In the genomic region with DNA sequence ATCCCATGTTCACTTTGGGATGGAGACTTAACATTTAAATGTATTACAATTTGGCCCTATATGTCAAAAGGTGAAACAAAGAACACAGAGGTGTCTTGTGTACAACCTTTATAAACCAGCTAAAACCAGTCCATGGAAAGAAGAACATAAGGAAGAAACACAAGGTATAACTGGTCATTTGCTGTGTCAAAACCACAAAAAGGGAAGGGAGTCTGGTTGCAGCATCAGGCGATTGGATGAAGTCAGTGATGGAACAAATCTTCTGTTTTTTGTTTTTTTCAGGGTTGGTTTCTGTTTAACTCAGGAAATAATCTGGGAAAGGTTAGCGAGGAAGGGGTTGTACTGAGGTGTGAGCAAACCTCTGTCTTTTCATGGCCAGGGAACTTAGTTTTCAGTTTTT, we compare ENCODE assay signal across 33 cellular contexts.
"Had no signal": no experiment of that assay in that cellular context is flagged by ENCODE, and none has a peak within 500 bp of the region (broad histone marks: within the 10 kb centered on the region; RNA-seq: fewer than 3 reads in every experiment).

No MANE protein-coding gene starts in this region.

- H3K4me3 ChIP-seq: ascending aorta, body of pancreas, PC-9 had no signal

- H3K4me1 Mint-ChIP-seq: activated CD4-positive, alpha-beta T cell treated with anti-CD3 and anti-CD28 coated beads, Interleukin-2, amount 10 ng/mL, durations not matched to agents 24 days and 14 days; activated naive CD4-positive, alpha-beta T cell treated with anti-CD3 and anti-CD28 coated beads, Interleukin-2, amount 50 U/mL, for 24 hours; activated naive CD8-positive, alpha-beta T cell treated with anti-CD3 and anti-CD28 coated beads, Interleukin-2, amount 10 ng/mL, durations not matched to agents 7 days and 5 days had no signal

- H3K4me1 ChIP-seq: ascending aorta, body of pancreas had no signal

- H3K4me3 Mint-ChIP-seq: activated CD4-positive, alpha-beta T cell treated with anti-CD3 and anti-CD28 coated beads, Interleukin-2, amount 10 ng/mL, durations not matched to agents 24 days and 14 days; activated CD8-positive, alpha-beta T cell treated with anti-CD3 and anti-CD28 coated beads, Interleukin-2, amount 10 ng/mL, durations not matched to agents 7 days and 5 days; activated naive CD4-positive, alpha-beta T cell treated with anti-CD3 and anti-CD28 coated beads, Interleukin-2, amount 50 U/mL, for 24 hours; activated naive CD8-positive, alpha-beta T cell treated with anti-CD3 and anti-CD28 coated beads, Interleukin-2, amount 10 ng/mL, durations not matched to agents 7 days and 5 days; activated T-cell treated with anti-CD3 and anti-CD28 coated beads, Interleukin-2, amount 50 U/mL, for 24 hours; T-helper 1 cell treated with Interleukin-12 subunit alpha and Interleukin-12 subunit beta and Interleukin-4 antibody, amounts not matched to agents 30 μg/mL and 1 μg/mL, for 36 hours; T-helper 2 cell treated with Interferon-gamma antibody and Interleukin-4, amounts not matched to agents 5 μg/mL and 100 μg/mL, for 36 hours had no signal

- H3K36me3 Mint-ChIP-seq: activated naive CD4-positive, alpha-beta T cell treated with anti-CD3 and anti-CD28 coated beads, Interleukin-2, amount 50 U/mL, for 24 hours; activated naive CD8-positive, alpha-beta T cell treated with anti-CD3 and anti-CD28 coated beads, Interleukin-2, amount 10 ng/mL, durations not matched to agents 7 days and 5 days had no signal

- DNase-seq: activated CD4-positive, alpha-beta T cell treated with anti-CD3 and anti-CD28 coated beads, Interleukin-2, amount 10 ng/mL, durations not matched to agents 24 days and 14 days; activated CD4-positive, alpha-beta T cell treated with anti-CD3 and anti-CD28 coated beads, Interleukin-2, amount 50 U/mL, for 48 hours; activated CD8-positive, alpha-beta T cell treated with anti-CD3 and anti-CD28 coated beads, Interleukin-2, amount 10 ng/mL, durations not matched to agents 7 days and 5 days; activated gamma-delta T cell; activated naive CD4-positive, alpha-beta T cell treated with Interleukin-2 at 50 U/mL for 16 hours; activated naive CD8-positive, alpha-beta T cell treated with anti-CD3 and anti-CD28 coated beads, Interleukin-2, amount 10 ng/mL, durations not matched to agents 7 days and 5 days; activated T-cell treated with anti-CD3 and anti-CD28 coated beads, Interleukin-2, amount 50 U/mL, for 24 hours; amygdala; body of pancreas; caudate nucleus; cerebellar nuclear complex; NCI-H1092 treated with DMSO at 0.1 percent for 48 hours; NCI-H1417; NCI-H146; NCI-H187; NCI-H2029 treated with DMSO at 0.1 percent for 48 hours; NCI-H2107; NCI-H2171; NCI-H510A; NCI-H526; NCI-H748 treated with DMSO at 0.1 percent for 48 hours; NK-92 treated with Interleukin-12 subunit alpha and Interleukin-12 subunit beta, amount 100 ng/mL, for 24 hours; PC-9 had no signal

- H3K9me3 ChIP-seq: ascending aorta, body of pancreas had no signal

- H3K36me3 ChIP-seq: ascending aorta had no signal

- H3K27ac ChIP-seq: ascending aorta, body of pancreas, PC-9, RWPE1 had no signal

- ATAC-seq: activated CD8-positive, alpha-beta T cell treated with anti-CD3 and anti-CD28 coated beads, Interleukin-2, amount 10 ng/mL, durations not matched to agents 7 days and 5 days; body of pancreas; Right ventricle myocardium inferior had no signal

- H3K27me3 Mint-ChIP-seq: activated CD4-positive, alpha-beta T cell treated with anti-CD3 and anti-CD28 coated beads, Interleukin-2, amount 10 ng/mL, durations not matched to agents 24 days and 14 days; activated naive CD4-positive, alpha-beta T cell treated with anti-CD3 and anti-CD28 coated beads, Interleukin-2, amount 50 U/mL, for 24 hours; activated naive CD8-positive, alpha-beta T cell treated with anti-CD3 and anti-CD28 coated beads, Interleukin-2, amount 10 ng/mL, durations not matched to agents 7 days and 5 days had no signal

- H3K4me2 ChIP-seq: PC-9 had no signal

- H3K27ac Mint-ChIP-seq: activated CD4-positive, alpha-beta T cell treated with anti-CD3 and anti-CD28 coated beads, Interleukin-2, amount 10 ng/mL, durations not matched to agents 24 days and 14 days; activated CD8-positive, alpha-beta T cell treated with anti-CD3 and anti-CD28 coated beads, Interleukin-2, amount 10 ng/mL, durations not matched to agents 7 days and 5 days; activated naive CD4-positive, alpha-beta T cell treated with anti-CD3 and anti-CD28 coated beads, Interleukin-2, amount 50 U/mL, for 24 hours; activated naive CD8-positive, alpha-beta T cell treated with anti-CD3 and anti-CD28 coated beads, Interleukin-2, amount 10 ng/mL, durations not matched to agents 7 days and 5 days; activated T-cell treated with anti-CD3 and anti-CD28 coated beads, Interleukin-2, amount 50 U/mL, for 24 hours; activated T-helper 2 cell treated with anti-CD3 and anti-CD28 coated beads, Interferon-gamma antibody, Interleukin-2, Interleukin-4, amounts not matched to agents 10 μg/mL and 5 μg/mL and 100 μg/mL, durations not matched to agents 14 hours and 24 hours and 36 hours; T-helper 1 cell treated with Interleukin-12 subunit alpha and Interleukin-12 subunit beta and Interleukin-4 antibody, amounts not matched to agents 30 μg/mL and 1 μg/mL, for 36 hours; T-helper 2 cell treated with Interferon-gamma antibody and Interleukin-4, amounts not matched to agents 5 μg/mL and 100 μg/mL, for 36 hours had no signal

- H3K27me3 ChIP-seq: ascending aorta, body of pancreas had no signal

- H3K9me3 Mint-ChIP-seq: activated naive CD4-positive, alpha-beta T cell treated with anti-CD3 and anti-CD28 coated beads, Interleukin-2, amount 50 U/mL, for 24 hours; activated naive CD8-positive, alpha-beta T cell treated with anti-CD3 and anti-CD28 coated beads, Interleukin-2, amount 10 ng/mL, durations not matched to agents 7 days and 5 days; activated T-cell treated with anti-CD3 and anti-CD28 coated beads, Interleukin-2, amount 50 U/mL, for 24 hours; activated T-helper 2 cell treated with anti-CD3 and anti-CD28 coated beads, Interferon-gamma antibody, Interleukin-2, Interleukin-4, amounts not matched to agents 10 μg/mL and 5 μg/mL and 100 μg/mL, durations not matched to agents 14 hours and 24 hours and 36 hours; T-helper 1 cell treated with Interleukin-12 subunit alpha and Interleukin-12 subunit beta and Interleukin-4 antibody, amounts not matched to agents 30 μg/mL and 1 μg/mL, for 36 hours; T-helper 2 cell treated with Interferon-gamma antibody and Interleukin-4, amounts not matched to agents 5 μg/mL and 100 μg/mL, for 36 hours had no signal

- FAIRE-seq: bronchial epithelial cell, RCC 7860, TTC549 had no signal

- H2AFZ ChIP-seq: PC-9 had no signal
